ENCODE assay signal across 1 cellular context in the genomic region with DNA sequence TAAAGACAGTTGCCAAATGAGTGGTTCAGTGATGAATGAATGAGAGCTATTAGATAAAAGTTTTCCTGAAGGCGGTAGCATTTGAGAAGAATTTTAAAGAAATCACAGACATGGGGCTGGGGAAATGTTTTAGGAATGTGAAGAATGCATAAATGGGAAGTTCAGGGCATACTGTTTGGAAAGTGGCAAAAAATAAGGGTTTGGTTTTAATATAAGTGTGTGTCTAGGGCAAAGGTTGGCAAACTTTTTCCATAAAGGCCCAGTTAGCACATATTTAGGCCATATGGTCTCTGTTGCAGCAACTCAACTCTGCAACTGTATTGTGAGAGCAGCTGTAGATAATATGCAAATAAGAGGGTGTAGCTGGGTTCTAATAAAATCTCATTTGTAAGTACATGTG.
TF ChIP-seq lines count a peak whose summit lies in the region.

No MANE protein-coding gene starts in this region.

TF ChIP-seq in GM23338, 12 proteins besides CTCF, POLR2A, EP300 and RAD21 (continued from another document):
- TF ChIP-seq, protein P1, sequence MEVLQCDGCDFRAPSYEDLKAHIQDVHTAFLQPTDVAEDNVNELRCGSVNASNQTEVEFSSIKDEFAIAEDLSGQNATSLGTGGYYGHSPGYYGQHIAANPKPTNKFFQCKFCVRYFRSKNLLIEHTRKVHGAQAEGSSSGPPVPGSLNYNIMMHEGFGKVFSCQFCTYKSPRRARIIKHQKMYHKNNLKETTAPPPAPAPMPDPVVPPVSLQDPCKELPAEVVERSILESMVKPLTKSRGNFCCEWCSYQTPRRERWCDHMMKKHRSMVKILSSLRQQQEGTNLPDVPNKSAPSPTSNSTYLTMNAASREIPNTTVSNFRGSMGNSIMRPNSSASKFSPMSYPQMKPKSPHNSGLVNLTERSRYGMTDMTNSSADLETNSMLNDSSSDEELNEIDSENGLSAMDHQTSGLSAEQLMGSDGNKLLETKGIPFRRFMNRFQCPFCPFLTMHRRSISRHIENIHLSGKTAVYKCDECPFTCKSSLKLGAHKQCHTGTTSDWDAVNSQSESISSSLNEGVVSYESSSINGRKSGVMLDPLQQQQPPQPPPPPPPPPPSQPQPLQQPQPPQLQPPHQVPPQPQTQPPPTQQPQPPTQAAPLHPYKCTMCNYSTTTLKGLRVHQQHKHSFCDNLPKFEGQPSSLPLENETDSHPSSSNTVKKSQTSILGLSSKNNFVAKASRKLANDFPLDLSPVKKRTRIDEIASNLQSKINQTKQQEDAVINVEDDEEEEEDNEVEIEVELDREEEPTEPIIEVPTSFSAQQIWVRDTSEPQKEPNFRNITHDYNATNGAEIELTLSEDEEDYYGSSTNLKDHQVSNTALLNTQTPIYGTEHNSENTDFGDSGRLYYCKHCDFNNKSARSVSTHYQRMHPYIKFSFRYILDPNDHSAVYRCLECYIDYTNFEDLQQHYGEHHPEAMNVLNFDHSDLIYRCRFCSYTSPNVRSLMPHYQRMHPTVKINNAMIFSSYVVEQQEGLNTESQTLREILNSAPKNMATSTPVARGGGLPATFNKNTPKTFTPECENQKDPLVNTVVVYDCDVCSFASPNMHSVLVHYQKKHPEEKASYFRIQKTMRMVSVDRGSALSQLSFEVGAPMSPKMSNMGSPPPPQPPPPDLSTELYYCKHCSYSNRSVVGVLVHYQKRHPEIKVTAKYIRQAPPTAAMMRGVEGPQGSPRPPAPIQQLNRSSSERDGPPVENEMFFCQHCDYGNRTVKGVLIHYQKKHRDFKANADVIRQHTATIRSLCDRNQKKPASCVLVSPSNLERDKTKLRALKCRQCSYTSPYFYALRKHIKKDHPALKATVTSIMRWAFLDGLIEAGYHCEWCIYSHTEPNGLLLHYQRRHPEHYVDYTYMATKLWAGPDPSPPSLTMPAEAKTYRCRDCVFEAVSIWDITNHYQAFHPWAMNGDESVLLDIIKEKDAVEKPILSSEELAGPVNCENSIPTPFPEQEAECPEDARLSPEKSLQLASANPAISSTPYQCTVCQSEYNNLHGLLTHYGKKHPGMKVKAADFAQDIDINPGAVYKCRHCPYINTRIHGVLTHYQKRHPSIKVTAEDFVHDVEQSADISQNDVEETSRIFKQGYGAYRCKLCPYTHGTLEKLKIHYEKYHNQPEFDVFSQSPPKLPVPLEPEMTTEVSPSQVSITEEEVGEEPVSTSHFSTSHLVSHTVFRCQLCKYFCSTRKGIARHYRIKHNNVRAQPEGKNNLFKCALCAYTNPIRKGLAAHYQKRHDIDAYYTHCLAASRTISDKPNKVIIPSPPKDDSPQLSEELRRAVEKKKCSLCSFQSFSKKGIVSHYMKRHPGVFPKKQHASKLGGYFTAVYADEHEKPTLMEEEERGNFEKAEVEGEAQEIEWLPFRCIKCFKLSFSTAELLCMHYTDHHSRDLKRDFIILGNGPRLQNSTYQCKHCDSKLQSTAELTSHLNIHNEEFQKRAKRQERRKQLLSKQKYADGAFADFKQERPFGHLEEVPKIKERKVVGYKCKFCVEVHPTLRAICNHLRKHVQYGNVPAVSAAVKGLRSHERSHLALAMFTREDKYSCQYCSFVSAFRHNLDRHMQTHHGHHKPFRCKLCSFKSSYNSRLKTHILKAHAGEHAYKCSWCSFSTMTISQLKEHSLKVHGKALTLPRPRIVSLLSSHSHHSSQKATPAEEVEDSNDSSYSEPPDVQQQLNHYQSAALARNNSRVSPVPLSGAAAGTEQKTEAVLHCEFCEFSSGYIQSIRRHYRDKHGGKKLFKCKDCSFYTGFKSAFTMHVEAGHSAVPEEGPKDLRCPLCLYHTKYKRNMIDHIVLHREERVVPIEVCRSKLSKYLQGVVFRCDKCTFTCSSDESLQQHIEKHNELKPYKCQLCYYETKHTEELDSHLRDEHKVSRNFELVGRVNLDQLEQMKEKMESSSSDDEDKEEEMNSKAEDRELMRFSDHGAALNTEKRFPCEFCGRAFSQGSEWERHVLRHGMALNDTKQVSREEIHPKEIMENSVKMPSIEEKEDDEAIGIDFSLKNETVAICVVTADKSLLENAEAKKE (CRISPR knock-in tag; IDR thresholded peaks at IDR 0.05): no peak
- TF ChIP-seq ZNF114 (CRISPR knock-in tag; IDR thresholded peaks at IDR 0.05): no peak
- no peak for TF ChIP-seq EZH2phosphoT487 (IDR thresholded peaks at IDR 0.05; ENCODE audit: unreplicated experiment)
- no peak for TF ChIP-seq JUNB (IDR thresholded peaks at IDR 0.05; ENCODE audit: unreplicated experiment)
- TF ChIP-seq, protein P2, sequence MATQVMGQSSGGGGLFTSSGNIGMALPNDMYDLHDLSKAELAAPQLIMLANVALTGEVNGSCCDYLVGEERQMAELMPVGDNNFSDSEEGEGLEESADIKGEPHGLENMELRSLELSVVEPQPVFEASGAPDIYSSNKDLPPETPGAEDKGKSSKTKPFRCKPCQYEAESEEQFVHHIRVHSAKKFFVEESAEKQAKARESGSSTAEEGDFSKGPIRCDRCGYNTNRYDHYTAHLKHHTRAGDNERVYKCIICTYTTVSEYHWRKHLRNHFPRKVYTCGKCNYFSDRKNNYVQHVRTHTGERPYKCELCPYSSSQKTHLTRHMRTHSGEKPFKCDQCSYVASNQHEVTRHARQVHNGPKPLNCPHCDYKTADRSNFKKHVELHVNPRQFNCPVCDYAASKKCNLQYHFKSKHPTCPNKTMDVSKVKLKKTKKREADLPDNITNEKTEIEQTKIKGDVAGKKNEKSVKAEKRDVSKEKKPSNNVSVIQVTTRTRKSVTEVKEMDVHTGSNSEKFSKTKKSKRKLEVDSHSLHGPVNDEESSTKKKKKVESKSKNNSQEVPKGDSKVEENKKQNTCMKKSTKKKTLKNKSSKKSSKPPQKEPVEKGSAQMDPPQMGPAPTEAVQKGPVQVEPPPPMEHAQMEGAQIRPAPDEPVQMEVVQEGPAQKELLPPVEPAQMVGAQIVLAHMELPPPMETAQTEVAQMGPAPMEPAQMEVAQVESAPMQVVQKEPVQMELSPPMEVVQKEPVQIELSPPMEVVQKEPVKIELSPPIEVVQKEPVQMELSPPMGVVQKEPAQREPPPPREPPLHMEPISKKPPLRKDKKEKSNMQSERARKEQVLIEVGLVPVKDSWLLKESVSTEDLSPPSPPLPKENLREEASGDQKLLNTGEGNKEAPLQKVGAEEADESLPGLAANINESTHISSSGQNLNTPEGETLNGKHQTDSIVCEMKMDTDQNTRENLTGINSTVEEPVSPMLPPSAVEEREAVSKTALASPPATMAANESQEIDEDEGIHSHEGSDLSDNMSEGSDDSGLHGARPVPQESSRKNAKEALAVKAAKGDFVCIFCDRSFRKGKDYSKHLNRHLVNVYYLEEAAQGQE (IDR thresholded peaks at IDR 0.05; ENCODE audit: unreplicated experiment): no peak
- no peak for TF ChIP-seq ZNF331 (CRISPR knock-in tag; IDR thresholded peaks at IDR 0.05; ENCODE audit: low read depth)
- no peak for TF ChIP-seq CREB1 (CRISPR knock-in tag; IDR thresholded peaks at IDR 0.05; ENCODE audit: low read depth)
- TF ChIP-seq POLR2AphosphoS5 (IDR thresholded peaks at IDR 0.05; ENCODE audit: low read depth): no peak
- no peak for TF ChIP-seq STAT1 (IDR thresholded peaks at IDR 0.05; ENCODE audit: unreplicated experiment)
- TF ChIP-seq, protein P3, sequence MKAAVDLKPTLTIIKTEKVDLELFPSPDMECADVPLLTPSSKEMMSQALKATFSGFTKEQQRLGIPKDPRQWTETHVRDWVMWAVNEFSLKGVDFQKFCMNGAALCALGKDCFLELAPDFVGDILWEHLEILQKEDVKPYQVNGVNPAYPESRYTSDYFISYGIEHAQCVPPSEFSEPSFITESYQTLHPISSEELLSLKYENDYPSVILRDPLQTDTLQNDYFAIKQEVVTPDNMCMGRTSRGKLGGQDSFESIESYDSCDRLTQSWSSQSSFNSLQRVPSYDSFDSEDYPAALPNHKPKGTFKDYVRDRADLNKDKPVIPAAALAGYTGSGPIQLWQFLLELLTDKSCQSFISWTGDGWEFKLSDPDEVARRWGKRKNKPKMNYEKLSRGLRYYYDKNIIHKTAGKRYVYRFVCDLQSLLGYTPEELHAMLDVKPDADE (IDR thresholded peaks at IDR 0.05): no peak
